ENCODE assay signal across 1 cellular context in genomic region chr6:158339197-158339596, GRCh38.
TF ChIP-seq lines count a peak whose summit lies in the region.

No MANE protein-coding gene starts in this region.

TF ChIP-seq in HepG2, 621 proteins besides CTCF, POLR2A, EP300 and RAD21 (continued from another document and continues in another):
- TF ChIP-seq PATZ1 (CRISPR knock-in tag; IDR thresholded peaks at IDR 0.05): peak; percentile 89
- TF ChIP-seq HMG20B (CRISPR knock-in tag; conservative IDR thresholded peaks at IDR 0.05): 0 out of 2 replicates have a peak, but pooled peaks have one; percentile 13
- TF ChIP-seq FOXJ3 (CRISPR knock-in tag; IDR thresholded peaks at IDR 0.05; ENCODE audit: borderline replicate concordance): peak; percentile 11; the same call in 1 of the 2 replicates
- peak; percentile 44; the same call in 1 of the 2 replicates for TF ChIP-seq FOXO1 (CRISPR knock-in tag; IDR thresholded peaks at IDR 0.05)
- peak; percentile 32; the same call in 1 of the 2 replicates for TF ChIP-seq SP4 (CRISPR knock-in tag; IDR thresholded peaks at IDR 0.05)
- 0 out of 2 replicates have a peak, but pooled peaks have one; percentile 49 for TF ChIP-seq ZBTB43 (CRISPR knock-in tag; conservative IDR thresholded peaks at IDR 0.05)
- TF ChIP-seq SALL1 (CRISPR knock-in tag; IDR thresholded peaks at IDR 0.05): peak; percentile 86
- peak; percentile 72 for TF ChIP-seq GATAD2A (CRISPR knock-in tag; IDR thresholded peaks at IDR 0.05)
- TF ChIP-seq SIX1 (CRISPR knock-in tag; IDR thresholded peaks at IDR 0.05; ENCODE audit: borderline replicate concordance): peak; percentile 35; the same call in 1 of the 2 replicates
- TF ChIP-seq TEAD3 (CRISPR knock-in tag; optimal IDR thresholded peaks at IDR 0.05; ENCODE audit: borderline replicate concordance): peak; percentile 70
- TF ChIP-seq ZNF772 (CRISPR knock-in tag; IDR thresholded peaks at IDR 0.05): 0 out of 2 replicates have a peak, but pooled peaks have one; percentile 17
- peak; percentile 49; the same call in 1 of the 2 replicates for TF ChIP-seq HNF4G (IDR thresholded peaks at IDR 0.05; ENCODE audit: borderline replicate concordance, low read depth, low read length)
- TF ChIP-seq HNF4G (CRISPR knock-in tag; IDR thresholded peaks at IDR 0.05; ENCODE audit: borderline replicate concordance, low read depth): peak; percentile 53; the same call in 1 of the 2 replicates
- peak; percentile 65 for TF ChIP-seq FOXP4 (CRISPR knock-in tag; IDR thresholded peaks at IDR 0.05)
- peak; percentile 56; the same call in 1 of the 2 replicates for TF ChIP-seq ZBTB38 (CRISPR knock-in tag; IDR thresholded peaks at IDR 0.05)
- peak; percentile 89 for TF ChIP-seq PITX1 (CRISPR knock-in tag; IDR thresholded peaks at IDR 0.05)
- peak; percentile 20; the same call in 1 of the 2 replicates for TF ChIP-seq ZBTB7B (CRISPR knock-in tag; IDR thresholded peaks at IDR 0.05)
- peak; percentile 64; the same call in 1 of the 2 replicates for TF ChIP-seq ARID4A (CRISPR knock-in tag; IDR thresholded peaks at IDR 0.05; ENCODE audit: borderline replicate concordance)
- TF ChIP-seq ZXDC (CRISPR knock-in tag; IDR thresholded peaks at IDR 0.05): 0 out of 2 replicates have a peak, but pooled peaks have one; percentile 33
- peak; percentile 58; the same call in 1 of the 2 replicates for TF ChIP-seq SPEN (CRISPR knock-in tag; IDR thresholded peaks at IDR 0.05; ENCODE audit: low read depth)
- peak; percentile 78 for TF ChIP-seq SAP130 (CRISPR knock-in tag; IDR thresholded peaks at IDR 0.05; ENCODE audit: low read depth)
- TF ChIP-seq NR2F6 (IDR thresholded peaks at IDR 0.05): peak; percentile 96
- TF ChIP-seq NR2F6 (CRISPR knock-in tag; IDR thresholded peaks at IDR 0.05): peak; percentile 93
- peak; percentile 66 for TF ChIP-seq ISL2 (CRISPR knock-in tag; IDR thresholded peaks at IDR 0.05)
- peak; percentile 87 for TF ChIP-seq HNF4A (CRISPR knock-in tag; IDR thresholded peaks at IDR 0.05)
- TF ChIP-seq MIXL1 (CRISPR knock-in tag; IDR thresholded peaks at IDR 0.05): 0 out of 2 replicates have a peak, but pooled peaks have one; percentile 21
- TF ChIP-seq RCOR2 (CRISPR knock-in tag; IDR thresholded peaks at IDR 0.05): peak; percentile 69; the same call in 1 of the 2 replicates
- TF ChIP-seq ZNF331 (CRISPR knock-in tag; IDR thresholded peaks at IDR 0.05): peak; percentile 32
- TF ChIP-seq HOMEZ (CRISPR knock-in tag; IDR thresholded peaks at IDR 0.05; ENCODE audit: low read depth): peak; percentile 67; the same call in 1 of the 2 replicates
- TF ChIP-seq POGK (CRISPR knock-in tag; conservative IDR thresholded peaks at IDR 0.05): 0 out of 2 replicates have a peak, but pooled peaks have one; percentile 47
- TF ChIP-seq NR2C2 (CRISPR knock-in tag; IDR thresholded peaks at IDR 0.05; ENCODE audit: borderline replicate concordance): peak; percentile 76
- peak; percentile 45; the same call in 1 of the 2 replicates for TF ChIP-seq ZBTB39 (CRISPR knock-in tag; IDR thresholded peaks at IDR 0.05)
- peak; percentile 95 for TF ChIP-seq NR2F2 (IDR thresholded peaks at IDR 0.05; ENCODE audit: borderline replicate concordance, low read depth)
- TF ChIP-seq ARNTL (CRISPR knock-in tag; IDR thresholded peaks at IDR 0.05): peak; percentile 45; the same call in 1 of the 2 replicates
- TF ChIP-seq CEBPG (CRISPR knock-in tag; IDR thresholded peaks at IDR 0.05): 0 out of 2 replicates have a peak, but pooled peaks have one; percentile 34
- peak; percentile 54; the same call in 1 of the 2 replicates for TF ChIP-seq ZNF670 (CRISPR knock-in tag; IDR thresholded peaks at IDR 0.05; ENCODE audit: borderline replicate concordance)
- TF ChIP-seq ZNF784 (CRISPR knock-in tag; IDR thresholded peaks at IDR 0.05; ENCODE audit: borderline replicate concordance): 0 out of 2 replicates have a peak, but pooled peaks have one; percentile 38
